Comparison of ENCODE assay signal across 19 cellular contexts in the genomic region with DNA sequence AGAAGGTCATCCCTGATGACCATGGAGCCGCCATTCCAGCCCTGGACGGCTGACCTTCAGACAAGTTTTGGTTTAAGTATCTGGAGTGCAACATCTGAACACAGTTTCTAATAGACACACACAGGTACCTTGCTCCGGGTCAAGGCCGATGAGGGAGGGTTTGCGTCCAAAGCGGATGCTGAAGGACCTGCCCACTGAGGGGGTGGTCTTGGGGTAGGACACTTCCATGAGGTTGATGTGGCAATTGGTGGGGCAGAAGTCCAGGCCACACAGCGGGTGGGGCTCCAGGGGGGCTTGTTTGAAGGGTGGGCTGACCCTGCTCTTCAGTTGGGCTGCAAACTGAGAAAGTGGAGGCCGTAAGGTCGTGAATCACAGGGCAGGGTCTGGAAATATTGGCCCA.
A peak's percentile ranks its signal among the peaks of the same experiment; 100 is the strongest.
DNase-seq lines count a peak whose midpoint lies in the region; ATAC-seq and TF ChIP-seq lines count a peak whose summit lies in the region.
"Had no signal": no experiment of that assay in that cellular context is flagged by ENCODE, and none has a peak within 500 bp of the region (broad histone marks: within the 10 kb centered on the region; RNA-seq: fewer than 3 reads in every experiment).

No MANE protein-coding gene starts in this region.

- peaks cover 73% of the 10 kb centered on the region for H3K36me3 Mint-ChIP-seq in endothelial cell (ENCODE audit: low read depth, unreplicated experiment)

- H3K9me3 Mint-ChIP-seq in endothelial cell (ENCODE audit: unreplicated experiment): no peaks in the 10 kb centered on the region
- H3K9me3 Mint-ChIP-seq: CD4-positive, alpha-beta T cell; CD8-positive, alpha-beta T cell had no signal

- intact Hi-C loops in Right ventricle myocardium inferior (cut with DNase I): no loop called here
- intact Hi-C loops in left cardiac atrium (cut with DNase I): no loop called here
- intact Hi-C loops in spleen (cut with DNase I; ENCODE audit: low total_unique reads): no loop called here

- no peaks in the 10 kb centered on the region for H3K4me1 Mint-ChIP-seq in endothelial cell (ENCODE audit: unreplicated experiment)
- H3K4me1 Mint-ChIP-seq: B cell had no signal

- 90 to 98% (median 97%) methylated on average over 9 of the region's 9 CpGs for WGBS in spleen, 5 donors

- no peaks in the 10 kb centered on the region for H3K9me3 ChIP-seq in spleen
- H3K9me3 ChIP-seq: A549; BLaER1 treated with 17β-estradiol and CSF1 and Interleukin-3, amounts not matched to agents 10 nM and 100 nM; Caco-2 had no signal

- no peak overlapping the region for H3K4me3 ChIP-seq in spleen
- H3K4me3 ChIP-seq: A549; BLaER1 treated with 17β-estradiol and CSF1 and Interleukin-3, amounts not matched to agents 10 nM and 100 nM had no signal

- H3K27me3 ChIP-seq in spleen (replicated peaks in 1 of 7): no peaks in the 10 kb centered on the region
- H3K27me3 ChIP-seq: BLaER1 treated with 17β-estradiol and CSF1 and Interleukin-3, amounts not matched to agents 10 nM and 100 nM had no signal

- H3K36me3 ChIP-seq in spleen: peaks cover 6 to 100% (median 100%) of the 10 kb centered on the region in 6 donors

- H3K27ac ChIP-seq in spleen: no peak overlapping the region
- H3K27ac ChIP-seq: 22Rv1; A549; BLaER1 treated with 17β-estradiol and CSF1 and Interleukin-3, amounts not matched to agents 10 nM and 100 nM; C4-2B had no signal

- H3K4me3 Mint-ChIP-seq in endothelial cell (ENCODE audit: unreplicated experiment): peak overlapping the region; percentile 37
- H3K4me3 Mint-ChIP-seq: B cell; CD4-positive, alpha-beta T cell; CD8-positive, alpha-beta T cell had no signal

- no peak for TF ChIP-seq POLR2A in spleen (IDR thresholded peaks at IDR 0.05)

- TF ChIP-seq CTCF in endothelial cell (IDR thresholded peaks at IDR 0.05; ENCODE audit: unreplicated experiment) (no peak), spleen (IDR thresholded peaks at IDR 0.05 in 8 of 11, conservative IDR thresholded peaks at IDR 0.05 in 3 of 11) (no peak)

- ATAC-seq in Right ventricle myocardium inferior: no peak
- no peak for ATAC-seq in left cardiac atrium
- ATAC-seq: A549; CD8-positive, alpha-beta T cell had no signal

- DNase-seq in Right ventricle myocardium inferior (ENCODE audit: missing footprints): peak; percentile 30
- DNase-seq in left cardiac atrium: no peak
- no peak for DNase-seq in endothelial cell (ENCODE audit: low spot score)
- DNase-seq in spleen: peak; percentile 53
- DNase-seq in activated CD4-positive, CD25-positive, alpha-beta regulatory T cell (lab: John Stamatoyannopoulos, UW): no peak
- no peak for DNase-seq in NOMO-1 (lab: John Stamatoyannopoulos, UW; ENCODE audit: unreplicated experiment in 2 of 2)
- no peak for DNase-seq in Kasumi-1 (lab: John Stamatoyannopoulos, UW)
- DNase-seq: AML-193; Caco-2; Calu3; CD4-positive, alpha-beta T cell; CD8-positive, alpha-beta T cell; DMS79 treated with DMSO at 0.1 percent for 48 hours; GF-D8 had no signal

- peaks cover 19% of the 10 kb centered on the region for H3K27me3 Mint-ChIP-seq in endothelial cell (ENCODE audit: unreplicated experiment)
- H3K27me3 Mint-ChIP-seq: B cell; CD4-positive, alpha-beta T cell had no signal

- no peak overlapping the region for H3K27ac Mint-ChIP-seq in endothelial cell (ENCODE audit: unreplicated experiment)
- H3K27ac Mint-ChIP-seq: B cell; CD4-positive, alpha-beta T cell; CD8-positive, alpha-beta T cell had no signal

- H3K4me1 ChIP-seq in spleen: no peaks in the 10 kb centered on the region
- H3K4me1 ChIP-seq: A549 had no signal

Comparison
In these comparisons a context has a peak if more than half of its experiments do, and no peak if none do; other contexts are left out.
1. DNase-seq: peak in Right ventricle myocardium inferior (single experiment) and spleen (single experiment); none in left cardiac atrium (single experiment), endothelial cell (single experiment), activated CD4-positive, CD25-positive, alpha-beta regulatory T cell (0 of 4), NOMO-1 (0 of 2) and Kasumi-1 (0 of 2).